1 cellular context compared by ENCODE assay signal in the genomic region with DNA sequence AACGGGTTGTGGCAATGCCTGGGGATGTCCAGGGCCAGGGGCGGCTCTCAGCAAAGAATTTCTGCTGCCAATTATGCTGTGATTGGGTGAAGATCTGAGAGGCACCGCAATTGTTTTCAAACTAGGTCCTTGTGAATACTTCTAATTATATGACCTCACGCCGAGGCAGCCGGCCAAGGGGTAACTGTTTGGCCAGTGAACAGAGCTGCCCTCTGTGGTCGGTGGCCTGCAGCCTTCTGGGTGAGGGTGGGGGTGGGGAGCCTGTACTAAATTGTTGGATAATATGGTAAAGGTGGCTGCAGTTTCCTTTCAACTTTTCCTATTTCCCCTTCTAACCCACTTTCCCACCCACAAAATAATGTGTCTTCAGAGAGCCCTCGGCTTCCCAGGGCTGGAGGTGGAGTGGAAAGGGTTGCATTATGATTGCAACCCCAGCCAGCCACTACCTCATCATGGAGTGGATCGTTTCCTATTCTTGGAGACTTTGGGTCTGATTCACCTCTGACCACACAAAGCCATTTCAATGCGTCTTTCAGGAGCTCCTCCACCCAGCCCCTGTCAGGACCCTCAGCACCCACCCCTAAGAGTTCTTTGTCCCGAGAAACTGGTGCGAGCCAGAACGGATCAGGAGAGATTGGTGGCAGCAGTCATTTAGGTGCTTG.
TF ChIP-seq lines count a peak whose summit lies in the region.

No MANE protein-coding gene starts in this region.

TF ChIP-seq in H1, 55 proteins besides CTCF, POLR2A, EP300 and RAD21:
- TF ChIP-seq KDM4A (IDR thresholded peaks at IDR 0.05; ENCODE audit: low read depth, low read length, severe bottlenecking) (no peak), MAX (IDR thresholded peaks at IDR 0.05) (no peak), POU5F1 (IDR thresholded peaks at IDR 0.05; ENCODE audit: low read depth, low read length) (no peak), SP4 (IDR thresholded peaks at IDR 0.05; ENCODE audit: low read length) (no peak), SAP30 (IDR thresholded peaks at IDR 0.05; ENCODE audit: insufficient read depth, insufficient replicate concordance, low read length) (no peak), MAFK (IDR thresholded peaks at IDR 0.05; ENCODE audit: low read depth, low read length) (no peak), E2F6 (IDR thresholded peaks at IDR 0.05) (no peak), SRF (IDR thresholded peaks at IDR 0.05; ENCODE audit: low read depth, low read length) (no peak)
